Comparison of ENCODE assay signal across 8 cellular contexts in genomic region chr3:179750720-179751328, GRCh38.
DNase-seq lines count a peak whose midpoint lies in the region; ATAC-seq lines count a peak whose summit lies in the region.

No MANE protein-coding gene starts in this region.

- ATAC-seq in HG03103 (IDR thresholded peaks at IDR 0.05; ENCODE audit: low read depth, unreplicated experiment), result peak; percentile 79
- ATAC-seq in GM21381 (IDR thresholded peaks at IDR 0.05; ENCODE audit: unreplicated experiment), result no peak

- no peaks in the 10 kb centered on the region for H3K4me1 Mint-ChIP-seq in activated naive CD4-positive, alpha-beta T cell treated with anti-CD3 and anti-CD28 coated beads, Interleukin-2, amount 10 ng/mL, durations not matched to agents 7 days and 5 days

- no peaks in the 10 kb centered on the region for H3K9me3 Mint-ChIP-seq in activated naive CD4-positive, alpha-beta T cell treated with anti-CD3 and anti-CD28 coated beads, Interleukin-2, amount 10 ng/mL, durations not matched to agents 7 days and 5 days

- H3K27ac Mint-ChIP-seq in activated naive CD4-positive, alpha-beta T cell treated with anti-CD3 and anti-CD28 coated beads, Interleukin-2, amount 10 ng/mL, durations not matched to agents 7 days and 5 days, result no peak overlapping the region

- CTCF ChIA-PET in activated naive CD4-positive, alpha-beta T cell treated with anti-CD3 and anti-CD28 coated beads, Interleukin-2, amount 10 ng/mL, durations not matched to agents 7 days and 5 days (lab: Charles Lee), result interaction anchor here (0.7 to 1.3 kb wide), 3 partner anchors 13 to 178 kb away, joined by 3 to 6 read pairs (median 3); no protein-coding TSS in a partner anchor

- H3K4me3 Mint-ChIP-seq in activated naive CD4-positive, alpha-beta T cell treated with anti-CD3 and anti-CD28 coated beads, Interleukin-2, amount 10 ng/mL, durations not matched to agents 7 days and 5 days, result no peak overlapping the region

- H3K27me3 Mint-ChIP-seq in activated naive CD4-positive, alpha-beta T cell treated with anti-CD3 and anti-CD28 coated beads, Interleukin-2, amount 10 ng/mL, durations not matched to agents 7 days and 5 days, result no peaks in the 10 kb centered on the region

- no peaks in the 10 kb centered on the region for H3K36me3 Mint-ChIP-seq in activated naive CD4-positive, alpha-beta T cell treated with anti-CD3 and anti-CD28 coated beads, Interleukin-2, amount 10 ng/mL, durations not matched to agents 7 days and 5 days

- peak; percentile 29 for DNase-seq in activated naive CD4-positive, alpha-beta T cell treated with anti-CD3 and anti-CD28 coated beads, Interleukin-2, amount 10 ng/mL, durations not matched to agents 7 days and 5 days
- DNase-seq in activated naive CD4-positive, alpha-beta T cell treated with Interleukin-2 at 50 U/mL for 16 hours, result no peak
- peak; percentile 26 for DNase-seq in RPMI7951 (ENCODE audit: low read depth)
- peak; percentile 21 for DNase-seq in globus pallidus (ENCODE audit: low spot score)
- DNase-seq in NK-92 (lab: John Stamatoyannopoulos, UW; ENCODE audit: unreplicated experiment), result no peak
- no peak for DNase-seq in stimulated activated CD4-positive, alpha-beta T cell treated with anti-CD3 and anti-CD28 coated beads, Interleukin-2, amount 100 ng/mL, for 48 hours

Comparison
In these comparisons a context has a peak if more than half of its experiments do, and no peak if none do; other contexts are left out.
1. DNase-seq: peak in activated naive CD4-positive, alpha-beta T cell treated with anti-CD3 and anti-CD28 coated beads, Interleukin-2, amount 10 ng/mL, durations not matched to agents 7 days and 5 days (single experiment), RPMI7951 (single experiment) and globus pallidus (single experiment); none in activated naive CD4-positive, alpha-beta T cell treated with Interleukin-2 at 50 U/mL for 16 hours (single experiment), NK-92 (single experiment) and stimulated activated CD4-positive, alpha-beta T cell treated with anti-CD3 and anti-CD28 coated beads, Interleukin-2, amount 100 ng/mL, for 48 hours (0 of 2).